In genomic region chr10:125284875-125285597, GRCh38 we compare ENCODE assay signal across 18 cellular contexts.
A peak's percentile ranks its signal among the peaks of the same experiment; 100 is the strongest.
DNase-seq lines count a peak whose midpoint lies in the region; ATAC-seq, FAIRE-seq and TF ChIP-seq lines count a peak whose summit lies in the region.
"Had no signal": no experiment of that assay in that cellular context is flagged by ENCODE, and none has a peak within 500 bp of the region (broad histone marks: within the 10 kb centered on the region; RNA-seq: fewer than 3 reads in every experiment).

No MANE protein-coding gene starts in this region.

- H3K27me3 Mint-ChIP-seq in HFFc6 (ENCODE audit: insufficient read depth), result peaks cover 16% of the 10 kb centered on the region
- H3K27me3 Mint-ChIP-seq: activated CD4-positive, alpha-beta T cell treated with anti-CD3 and anti-CD28 coated beads, Interleukin-2, amount 10 ng/mL, durations not matched to agents 7 days and 5 days had no signal

- no peaks in the 10 kb centered on the region for H3K79me2 ChIP-seq in OCI-LY7 (ENCODE audit: insufficient read depth, low read depth, low read length)
- no peaks in the 10 kb centered on the region for H3K79me2 ChIP-seq in H1 (ENCODE audit: control insufficient read depth in 1 of 2, insufficient read depth in 2 of 2, low read length in 2 of 2)

- H3K36me3 Mint-ChIP-seq in HFFc6 (ENCODE audit: low read depth), result no peaks in the 10 kb centered on the region
- H3K36me3 Mint-ChIP-seq: activated naive CD8-positive, alpha-beta T cell treated with anti-CD3 and anti-CD28 coated beads, Interleukin-2, amount 10 ng/mL, durations not matched to agents 7 days and 5 days had no signal

- peak; percentile 97 for FAIRE-seq in H1 (lab: Jason Lieb, UNC)
- FAIRE-seq: pancreas had no signal

- H2AFZ ChIP-seq in OCI-LY7 (ENCODE audit: low read length), result peak overlapping the region; percentile 67; the same call in 1 of the 2 replicates
- H2AFZ ChIP-seq in H1 (ENCODE audit: low read length), result peak overlapping the region; percentile 91
- H2AFZ ChIP-seq: PC-9 had no signal

- H3K9me3 ChIP-seq in A673 (ENCODE audit: low read depth, low read length, poor library complexity, severe bottlenecking) (no peaks in the 10 kb centered on the region), OCI-LY7 (ENCODE audit: low read length) (no peaks in the 10 kb centered on the region), H1 (ENCODE audit: insufficient read depth in 2 of 2, low read depth in 1 of 2, low read length in 1 of 2) (peaks cover 0 to 4% of the 10 kb centered on the region in 2 experiments; a peak in 1 of 4 replicates)
- H3K9me3 ChIP-seq: gastrocnemius medialis, pancreas had no signal

- BruUV-seq in A673 (replicated peaks; lab: Mats Ljungman, UMichigan) (no TSS peak), OCI-LY7 (replicated peaks; lab: Mats Ljungman, UMichigan) (no TSS peak)

- TF ChIP-seq CTCF in A673 (conservative IDR thresholded peaks at IDR 0.05; ENCODE audit: low read depth, low read length), result no peak
- TF ChIP-seq CTCF in HFFc6 (IDR thresholded peaks at IDR 0.05), result no peak
- TF ChIP-seq CTCF in OCI-LY7 (conservative IDR thresholded peaks at IDR 0.05; ENCODE audit: low read length), result no peak
- TF ChIP-seq CTCF in H1 (IDR thresholded peaks at IDR 0.05; ENCODE audit: control extremely low read depth in 1 of 3, insufficient read depth in 1 of 3, low read depth in 1 of 3, low read length in 3 of 3), result no peak

- no peak overlapping the region for H4K8ac ChIP-seq in H1 (ENCODE audit: extremely low read depth, insufficient read depth, low read length)

- no peak overlapping the region for H3K56ac ChIP-seq in H1 (replicated peaks; ENCODE audit: insufficient read length, low read depth, low read length)

- H3K27ac ChIP-seq in A673 (ENCODE audit: low read depth, low read length, poor library complexity, severe bottlenecking) (no peak overlapping the region), OCI-LY7 (ENCODE audit: low read depth, low read length, poor library complexity, severe bottlenecking) (no peak overlapping the region), H1 (ENCODE audit: low read depth, low read length) (no peak overlapping the region)
- H3K27ac ChIP-seq: gastrocnemius medialis, pancreas, PC-9 had no signal

- H2BK12ac ChIP-seq in H1 (ENCODE audit: low read depth, low read length), result no peak overlapping the region

- H2AK5ac ChIP-seq in H1 (ENCODE audit: low read depth, low read length), result no peak overlapping the region; the same call in 1 of the 2 replicates

- H3K9ac ChIP-seq in H1 (replicated peaks in 1 of 4; ENCODE audit: extremely low read depth in 1 of 4, low read depth in 3 of 4, low read length in 3 of 4), result no peak overlapping the region

- H3K9me3 Mint-ChIP-seq in HFFc6, result no peaks in the 10 kb centered on the region
- H3K9me3 Mint-ChIP-seq: activated CD4-positive, alpha-beta T cell treated with anti-CD3 and anti-CD28 coated beads, Interleukin-2, amount 10 ng/mL, durations not matched to agents 7 days and 5 days; T-helper 1 cell treated with Interleukin-12 subunit alpha and Interleukin-12 subunit beta and Interleukin-4 antibody, amounts not matched to agents 30 μg/mL and 1 μg/mL, for 36 hours had no signal

- H3K4me1 Mint-ChIP-seq in HFFc6 (ENCODE audit: low read depth), result no peaks in the 10 kb centered on the region
- H3K4me1 Mint-ChIP-seq: activated CD4-positive, alpha-beta T cell treated with anti-CD3 and anti-CD28 coated beads, Interleukin-2, amount 10 ng/mL, durations not matched to agents 7 days and 5 days; activated naive CD8-positive, alpha-beta T cell treated with anti-CD3 and anti-CD28 coated beads, Interleukin-2, amount 10 ng/mL, durations not matched to agents 7 days and 5 days; central memory CD8-positive, alpha-beta T cell had no signal

- H4K5ac ChIP-seq in H1 (ENCODE audit: insufficient read length, low read depth, low read length), result no peak overlapping the region

- H3K4me2 ChIP-seq in OCI-LY7 (ENCODE audit: low read length) (0 out of 2 replicates have a peak overlapping the region, but pooled peaks have one; percentile 0), H1 (ENCODE audit: insufficient read depth in 1 of 2, low read depth in 2 of 2, low read length in 2 of 2) (no peak overlapping the region; a peak in 1 of 4 replicates)
- H3K4me2 ChIP-seq: PC-9, smooth muscle cell had no signal

- no peak overlapping the region for H2BK20ac ChIP-seq in H1 (ENCODE audit: low read length)

- no peaks in the 10 kb centered on the region for H3K27me3 ChIP-seq in A673 (replicated peaks; ENCODE audit: insufficient read depth, low read depth, low read length, poor library complexity)
- 0 out of 7 replicates have a peak, but pooled peaks cover 0 to 3% (median 0%) of the 10 kb centered on the region in 4 experiments for H3K27me3 ChIP-seq in H1 (replicated peaks in 1 of 4; ENCODE audit: control insufficient read depth in 3 of 4, extremely low read depth in 1 of 4, insufficient read depth in 3 of 4, low read length in 3 of 4)
- H3K27me3 ChIP-seq: pancreas had no signal

- CTCF ChIA-PET in A673 (lab: Charles Lee), result no interaction called here
- CTCF ChIA-PET in OCI-LY7 (lab: Charles Lee; ENCODE audit: unreplicated experiment), result interaction anchor here (0.8 kb wide), 1 partner anchor 12 kb away, joined by 3 read pairs; no protein-coding TSS in a partner anchor
- CTCF ChIA-PET in H1 (lab: Charles Lee; ENCODE audit: partially characterized antibody), result interaction anchor here (1.1 to 1.4 kb wide), 3 partner anchors 9 to 163 kb away, joined by 3 to 5 read pairs (median 3); no protein-coding TSS in a partner anchor

- no peaks in the 10 kb centered on the region for H3K79me1 ChIP-seq in H1 (ENCODE audit: low read depth, low read length)

- no peak overlapping the region for H3K4me3 Mint-ChIP-seq in HFFc6
- H3K4me3 Mint-ChIP-seq: activated CD4-positive, alpha-beta T cell treated with anti-CD3 and anti-CD28 coated beads, Interleukin-2, amount 10 ng/mL, durations not matched to agents 7 days and 5 days; activated naive CD8-positive, alpha-beta T cell treated with anti-CD3 and anti-CD28 coated beads, Interleukin-2, amount 10 ng/mL, durations not matched to agents 7 days and 5 days; central memory CD8-positive, alpha-beta T cell; stimulated activated naive CD8-positive, alpha-beta T cell treated with anti-CD3 and anti-CD28 coated beads, Interleukin-15, Interleukin-2, amounts not matched to agents 100 ng/mL and 50 ng/mL, for 24 hours; T-helper 1 cell treated with Interleukin-12 subunit alpha and Interleukin-12 subunit beta and Interleukin-4 antibody, amounts not matched to agents 30 μg/mL and 1 μg/mL, for 36 hours had no signal

- no peak overlapping the region for H3K14ac ChIP-seq in H1 (ENCODE audit: insufficient read length)

- no peak for TF ChIP-seq EP300 in H1 (IDR thresholded peaks at IDR 0.05; ENCODE audit: borderline replicate concordance in 1 of 2, low read depth in 2 of 2, low read length in 2 of 2)

- WGBS in H1 (ENCODE audit: extremely low coverage in 1 of 2, insufficient coverage in 1 of 2, insufficient read length in 1 of 2, insufficient replicate concordance in 2 of 2, low coverage in 1 of 2, low lambda C conversion rate in 2 of 2, missing lambda C conversion rate in 1 of 2), 2 experiments, result 89% methylated on average over 6 of the region's 6 CpGs; no CpG with 5 or more reads in 1 of the 2 experiments

- no peak overlapping the region for H3K4ac ChIP-seq in H1 (replicated peaks; ENCODE audit: insufficient read length, low read depth, low read length)

- H2BK5ac ChIP-seq in H1 (ENCODE audit: low read depth, low read length), result no peak overlapping the region

- no peak overlapping the region for H4K91ac ChIP-seq in H1 (replicated peaks; ENCODE audit: insufficient read length, low read length)

- H3K36me3 ChIP-seq in A673 (ENCODE audit: insufficient read depth, low read length, poor library complexity, severe bottlenecking) (no peaks in the 10 kb centered on the region), OCI-LY7 (ENCODE audit: insufficient read depth, low read length) (no peaks in the 10 kb centered on the region), H1 (ENCODE audit: control insufficient read depth in 2 of 4, insufficient read depth in 4 of 4, low read length in 3 of 4) (no peaks in the 10 kb centered on the region)
- H3K36me3 ChIP-seq: gastrocnemius medialis, pancreas had no signal

- no peak overlapping the region for H3K18ac ChIP-seq in H1 (ENCODE audit: extremely low read depth, low read length)

- no peaks in the 10 kb centered on the region for H3K4me1 ChIP-seq in A673 (ENCODE audit: insufficient read depth, low read length, poor library complexity, severe bottlenecking)
- H3K4me1 ChIP-seq in OCI-LY7 (ENCODE audit: insufficient read depth, low read length, poor library complexity, severe bottlenecking), result no peaks in the 10 kb centered on the region
- H3K4me1 ChIP-seq in H1 (replicated peaks in 1 of 4; ENCODE audit: control insufficient read depth in 3 of 4, insufficient read depth in 4 of 4, low read length in 3 of 4), result no peaks in the 10 kb centered on the region; a peak in 1 of 7 replicates
- H3K4me1 ChIP-seq: gastrocnemius medialis, pancreas had no signal

- no peak for TF ChIP-seq RAD21 in H1 (IDR thresholded peaks at IDR 0.05 in 1 of 2, conservative IDR thresholded peaks at IDR 0.05 in 1 of 2; ENCODE audit: low read depth in 2 of 2, low read length in 2 of 2)

- H3K23ac ChIP-seq in H1 (ENCODE audit: insufficient read length), result no peak overlapping the region

- no peak overlapping the region for H3K4me3 ChIP-seq in A673 (ENCODE audit: low read depth, low read length, poor library complexity, severe bottlenecking)
- H3K4me3 ChIP-seq in OCI-LY7 (ENCODE audit: low read depth, low read length, poor library complexity, severe bottlenecking), result peak overlapping the region; percentile 17
- H3K4me3 ChIP-seq in H1 (ENCODE audit: extremely low read depth in 1 of 4, insufficient read depth in 2 of 4, low read depth in 3 of 4, low read length in 4 of 4), result peak overlapping the region in 1 of 4 experiments; percentile 6; a peak in 1 of 8 replicates
- H3K4me3 ChIP-seq: gastrocnemius medialis, pancreas, PC-9, smooth muscle cell had no signal

- H3K27ac Mint-ChIP-seq in HFFc6, result no peak overlapping the region
- H3K27ac Mint-ChIP-seq: activated CD4-positive, alpha-beta T cell treated with anti-CD3 and anti-CD28 coated beads, Interleukin-2, amount 10 ng/mL, durations not matched to agents 7 days and 5 days; activated naive CD8-positive, alpha-beta T cell treated with anti-CD3 and anti-CD28 coated beads, Interleukin-2, amount 10 ng/mL, durations not matched to agents 7 days and 5 days; stimulated activated naive CD8-positive, alpha-beta T cell treated with anti-CD3 and anti-CD28 coated beads, Interleukin-15, Interleukin-2, amounts not matched to agents 100 ng/mL and 50 ng/mL, for 24 hours; T-helper 1 cell treated with Interleukin-12 subunit alpha and Interleukin-12 subunit beta and Interleukin-4 antibody, amounts not matched to agents 30 μg/mL and 1 μg/mL, for 36 hours had no signal

- no peak overlapping the region for H2BK120ac ChIP-seq in H1 (replicated peaks; ENCODE audit: low read depth, low read length)

- H3K23me2 ChIP-seq in H1 (ENCODE audit: low read depth, low read length), result no peaks in the 10 kb centered on the region

- no peak overlapping the region for H2BK15ac ChIP-seq in H1 (ENCODE audit: low read length)

- ATAC-seq in GM21717 (IDR thresholded peaks at IDR 0.05; ENCODE audit: unreplicated experiment) (no peak), HG03175 (IDR thresholded peaks at IDR 0.05; ENCODE audit: unreplicated experiment) (no peak)
- ATAC-seq: gastrocnemius medialis, pancreas had no signal

- H3K9me2 ChIP-seq in OCI-LY7 (ENCODE audit: insufficient read depth, low read length), result no peaks in the 10 kb centered on the region

- intact Hi-C loops in A673 (cut with micrococcal nuclease; ENCODE audit: unreplicated experiment) (no loop called here), OCI-LY7 (cut with micrococcal nuclease; ENCODE audit: unreplicated experiment) (no loop called here)

- POLR2A ChIA-PET in A673 (lab: Charles Lee; ENCODE audit: low non-redundant PET) (no interaction called here), OCI-LY7 (lab: Charles Lee) (interaction anchor here (1.3 to 1.5 kb wide), 2 partner anchors 10 to 11 kb away, joined by 3 to 4 read pairs; no protein-coding TSS in a partner anchor), H1 (lab: Charles Lee; ENCODE audit: partially characterized antibody) (no interaction called here)

- H4K20me1 ChIP-seq in OCI-LY7 (ENCODE audit: insufficient read depth, low read length) (no peaks in the 10 kb centered on the region), H1 (replicated peaks in 1 of 2; ENCODE audit: control insufficient read depth in 1 of 2, insufficient read depth in 2 of 2, low read length in 2 of 2) (no peaks in the 10 kb centered on the region)

- no peak for TF ChIP-seq POLR2A in H1 (IDR thresholded peaks at IDR 0.05; ENCODE audit: control extremely low read depth in 1 of 2, low read depth in 2 of 2, low read length in 2 of 2)

- peak; percentile 40 for DNase-seq in A673 (ENCODE audit: low spot score)
- DNase-seq in HFFc6, result peak; percentile 0
- DNase-seq in OCI-LY7 (ENCODE audit: low spot score), result peak; percentile 31
- no peak for DNase-seq in H1 (ENCODE audit: low read depth in 1 of 2, low spot score in 2 of 2)
- no peak for DNase-seq in effector CD8-positive, alpha-beta T cell (lab: John Stamatoyannopoulos, UW)
- DNase-seq in NOMO-1 treated with DMSO at 0.1 percent for 48 hours (lab: John Stamatoyannopoulos, UW; ENCODE audit: unreplicated experiment), result no peak
- DNase-seq: activated CD4-positive, alpha-beta T cell treated with anti-CD3 and anti-CD28 coated beads, Interleukin-2, amount 10 ng/mL, durations not matched to agents 7 days and 5 days; activated naive CD8-positive, alpha-beta T cell treated with anti-CD3 and anti-CD28 coated beads, Interleukin-2, amount 10 ng/mL, durations not matched to agents 7 days and 5 days; activated T-cell treated with anti-CD3 and anti-CD28 coated beads, Interleukin-2, amount 50 U/mL, for 1 hour; gastrocnemius medialis; pancreas; PC-9 had no signal

Comparison
In these comparisons a context has a peak if more than half of its experiments do, and no peak if none do; other contexts are left out.
1. DNase-seq: peak in A673 (single experiment), HFFc6 (single experiment) and OCI-LY7 (single experiment); none in H1 (0 of 2), effector CD8-positive, alpha-beta T cell (single experiment) and NOMO-1 treated with DMSO at 0.1 percent for 48 hours (single experiment).